15 cellular contexts compared by ENCODE assay signal in genomic region chr13:24214528-24214927, GRCh38. TPM values are rescaled to one million over a fixed set of nuclear protein-coding genes. Genes with fewer than 3 reads are reported as not detected.
A peak's percentile ranks its signal among the peaks of the same experiment; 100 is the strongest.
DNase-seq lines count a peak whose midpoint lies in the region; ATAC-seq and TF ChIP-seq lines count a peak whose summit lies in the region.
"Had no signal": no experiment of that assay in that cellular context is flagged by ENCODE, and none has a peak within 500 bp of the region (broad histone marks: within the 10 kb centered on the region; RNA-seq: fewer than 3 reads in every experiment).

No MANE protein-coding gene starts in this region.

- H3K27ac ChIP-seq in C4-2B: peak overlapping the region; percentile 62
- H3K27ac ChIP-seq in angular gyrus (ENCODE audit: low read depth, low read length): peak overlapping the region; percentile 42

- H3K27me3 Mint-ChIP-seq in osteocyte (ENCODE audit: unreplicated experiment): no peaks in the 10 kb centered on the region
- H3K27me3 Mint-ChIP-seq: dendritic cell treated with granulocyte-macrophage colony-stimulating factor and Interleukin-4, amounts not matched to agents 40 ng/mL and 50 ng/mL, for 4 days had no signal

- no peak for TF ChIP-seq CTCF in C4-2B (conservative IDR thresholded peaks at IDR 0.05)
- TF ChIP-seq CTCF in osteocyte (IDR thresholded peaks at IDR 0.05): no peak

- peak; percentile 41 for ATAC-seq in GM19324 (IDR thresholded peaks at IDR 0.05; ENCODE audit: low FRiP score, unreplicated experiment)
- ATAC-seq in HG03025 (IDR thresholded peaks at IDR 0.05; ENCODE audit: low FRiP score, unreplicated experiment): peak; percentile 47
- ATAC-seq in GM19328 (IDR thresholded peaks at IDR 0.05; ENCODE audit: unreplicated experiment): no peak
- ATAC-seq: mucosa of descending colon had no signal

- H3K4me1 Mint-ChIP-seq in osteocyte (ENCODE audit: unreplicated experiment): peaks cover 4% of the 10 kb centered on the region

- no peak overlapping the region for H3K4me3 Mint-ChIP-seq in osteocyte (ENCODE audit: unreplicated experiment)
- H3K4me3 Mint-ChIP-seq: dendritic cell treated with granulocyte-macrophage colony-stimulating factor and Interleukin-4, amounts not matched to agents 40 ng/mL and 50 ng/mL, for 4 days had no signal

- H3K9me3 Mint-ChIP-seq in osteocyte (ENCODE audit: unreplicated experiment): no peaks in the 10 kb centered on the region
- H3K9me3 Mint-ChIP-seq: dendritic cell treated with granulocyte-macrophage colony-stimulating factor and Interleukin-4, amounts not matched to agents 40 ng/mL and 50 ng/mL, for 4 days had no signal

- no peaks in the 10 kb centered on the region for H3K36me3 Mint-ChIP-seq in osteocyte (ENCODE audit: unreplicated experiment)

- no peak overlapping the region for H3K27ac Mint-ChIP-seq in osteocyte (ENCODE audit: unreplicated experiment)
- H3K27ac Mint-ChIP-seq: dendritic cell treated with granulocyte-macrophage colony-stimulating factor and Interleukin-4, amounts not matched to agents 40 ng/mL and 50 ng/mL, for 4 days had no signal

- DNase-seq in stimulated activated CD4-positive, alpha-beta T cell treated with anti-CD3 and anti-CD28 coated beads, Interleukin-1b, Interleukin-23, amount 100 ng/mL, for 48 hours: no peak
- no peak for DNase-seq in ecto neural progenitor cell (ENCODE audit: low spot score)
- no peak for DNase-seq in osteocyte (ENCODE audit: extremely low spot score, unreplicated experiment)
- DNase-seq: activated T-cell treated with anti-CD3 and anti-CD28 coated beads for 4 hours; DMS53; mucosa of descending colon; NCI-H2081 treated with DMSO at 0.1 percent for 48 hours; NK-92 treated with Interleukin-12 subunit alpha and Interleukin-12 subunit beta, amount 100 ng/mL, for 24 hours; stimulated activated naive CD4-positive, alpha-beta T cell had no signal

RNA-seq across cellular contexts. Expression of gene SPATA13, which starts 54.0 kb away (rescaled TPM):
- total RNA-seq in osteocyte: 2.7 and 3.3 TPM in 2 replicates
